In the genomic region with DNA sequence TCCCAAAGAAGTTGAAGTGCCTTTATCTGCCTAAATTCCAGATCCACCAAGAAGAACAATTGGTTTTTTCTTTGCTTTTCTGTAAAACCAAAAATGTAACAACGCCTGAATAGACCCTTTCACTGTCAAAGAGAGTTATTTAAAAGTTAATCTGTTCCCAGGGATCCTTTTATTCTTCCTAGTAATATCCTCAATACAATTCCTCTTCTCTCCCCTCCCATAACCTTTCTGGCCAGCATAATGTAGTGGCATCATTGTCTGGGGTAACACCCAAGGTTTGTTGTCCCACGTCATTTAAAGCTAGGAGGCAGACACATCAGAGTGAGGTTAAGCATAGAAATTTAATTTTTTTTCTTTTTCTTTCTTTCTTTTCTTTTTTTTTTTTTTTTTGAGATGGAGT, we compare ENCODE assay signal across 17 cellular contexts. TPM values are rescaled to one million over a fixed set of nuclear protein-coding genes. Genes with fewer than 3 reads are reported as not detected.
DNase-seq lines count a peak whose midpoint lies in the region; ATAC-seq and TF ChIP-seq lines count a peak whose summit lies in the region.
"Had no signal": no experiment of that assay in that cellular context is flagged by ENCODE, and none has a peak within 500 bp of the region (broad histone marks: within the 10 kb centered on the region; RNA-seq: fewer than 3 reads in every experiment).

No MANE protein-coding gene starts in this region.

- BruUV-seq in Calu3 (replicated peaks; lab: Mats Ljungman, UMichigan) (no TSS peak), OCI-LY7 (replicated peaks; lab: Mats Ljungman, UMichigan) (no TSS peak)

- H3K36me3 Mint-ChIP-seq in Calu3 (ENCODE audit: insufficient read depth, unreplicated experiment), result peaks cover 11% of the 10 kb centered on the region
- H3K36me3 Mint-ChIP-seq in T-helper 17 cell (ENCODE audit: low read depth), result no peaks in the 10 kb centered on the region
- H3K36me3 Mint-ChIP-seq: CD4-positive, CD25-positive, alpha-beta regulatory T cell had no signal

- H3K4me3 ChIP-seq in OCI-LY7 (ENCODE audit: low read depth, low read length, poor library complexity, severe bottlenecking), result no peak overlapping the region
- no peak overlapping the region for H3K4me3 ChIP-seq in uterus
- H3K4me3 ChIP-seq: BLaER1 treated with 17β-estradiol and CSF1 and Interleukin-3, amounts not matched to agents 10 nM and 100 nM; GM12878 had no signal

- no peak for TF ChIP-seq CTCF in Calu3 (IDR thresholded peaks at IDR 0.05; ENCODE audit: unreplicated experiment)
- no peak for TF ChIP-seq CTCF in OCI-LY7 (conservative IDR thresholded peaks at IDR 0.05; ENCODE audit: low read length)
- no peak for TF ChIP-seq CTCF in uterus (IDR thresholded peaks at IDR 0.05)

- H3K4me2 ChIP-seq in OCI-LY7 (ENCODE audit: low read length), result no peak overlapping the region

- H3K4me1 ChIP-seq in OCI-LY7 (ENCODE audit: insufficient read depth, low read length, poor library complexity, severe bottlenecking) (peaks cover 24% of the 10 kb centered on the region), uterus (no peaks in the 10 kb centered on the region)

- TF ChIP-seq POLR2A in uterus (IDR thresholded peaks at IDR 0.05), result no peak

- H3K4me3 Mint-ChIP-seq in Calu3 (ENCODE audit: low read depth, unreplicated experiment) (no peak overlapping the region), T-helper 17 cell (no peak overlapping the region)
- H3K4me3 Mint-ChIP-seq: CD4-positive, CD25-positive, alpha-beta regulatory T cell; H9; HFFc6 had no signal

- H3K27ac Mint-ChIP-seq in Calu3 (ENCODE audit: unreplicated experiment) (peak overlapping the region; percentile 95), T-helper 17 cell (peak overlapping the region; percentile 14)
- H3K27ac Mint-ChIP-seq: CD4-positive, CD25-positive, alpha-beta regulatory T cell; H9; HFFc6 had no signal

- no peak overlapping the region for H3K27ac ChIP-seq in OCI-LY7 (ENCODE audit: low read depth, low read length, poor library complexity, severe bottlenecking)
- H3K27ac ChIP-seq in uterus, result peak overlapping the region; percentile 29 to 57
- H3K27ac ChIP-seq: BLaER1 treated with 17β-estradiol and CSF1 and Interleukin-3, amounts not matched to agents 10 nM and 100 nM had no signal

- H3K36me3 ChIP-seq in OCI-LY7 (ENCODE audit: insufficient read depth, low read length), result no peaks in the 10 kb centered on the region
- no peaks in the 10 kb centered on the region for H3K36me3 ChIP-seq in uterus
- H3K36me3 ChIP-seq: BLaER1 treated with 17β-estradiol and CSF1 and Interleukin-3, amounts not matched to agents 10 nM and 100 nM had no signal

- no peaks in the 10 kb centered on the region for H3K9me2 ChIP-seq in OCI-LY7 (ENCODE audit: insufficient read depth, low read length)

- H3K4me1 Mint-ChIP-seq in Calu3 (ENCODE audit: low read depth, unreplicated experiment) (peaks cover 59% of the 10 kb centered on the region), T-helper 17 cell (no peaks in the 10 kb centered on the region)
- H3K4me1 Mint-ChIP-seq: CD4-positive, CD25-positive, alpha-beta regulatory T cell had no signal

- POLR2A ChIA-PET in OCI-LY7 (lab: Charles Lee), result interaction anchor here (0.6 to 0.7 kb wide), 3 partner anchors 12 to 313 kb away, joined by 3 read pairs; no protein-coding TSS in a partner anchor

- H3K27me3 Mint-ChIP-seq in Calu3 (ENCODE audit: unreplicated experiment) (no peaks in the 10 kb centered on the region), T-helper 17 cell (peaks cover 21% of the 10 kb centered on the region)

- no peaks in the 10 kb centered on the region for H3K79me2 ChIP-seq in OCI-LY7 (ENCODE audit: insufficient read depth, low read depth, low read length)

- peaks cover 6% of the 10 kb centered on the region for H3K9me3 Mint-ChIP-seq in Calu3 (ENCODE audit: low read depth, unreplicated experiment)

- DNase-seq in Calu3 (no peak), OCI-LY7 (ENCODE audit: low spot score) (no peak), T-helper 17 cell (no peak), uterus (no peak), NCI-H1105 (lab: John Stamatoyannopoulos, UW) (no peak)
- DNase-seq in activated CD4-positive, alpha-beta T cell treated with anti-CD3 and anti-CD28 coated beads, Interleukin-2, amount 50 U/mL, for 48 hours, result no peak
- DNase-seq: ACHN; CD4-positive, CD25-positive, alpha-beta regulatory T cell; DMS79; GOT3; H9; HFFc6 had no signal

- CTCF ChIA-PET in Calu3 (lab: Charles Lee), result interaction anchor here (1.1 to 2.6 kb wide), 2 partner anchors 123 to 263 kb away, joined by 4 to 8 read pairs; no protein-coding TSS in a partner anchor
- CTCF ChIA-PET in OCI-LY7 (lab: Charles Lee; ENCODE audit: unreplicated experiment), result no interaction called here

- H2AFZ ChIP-seq in OCI-LY7 (ENCODE audit: low read length), result 0 out of 2 replicates have a peak overlapping the region, but pooled peaks have one; percentile 29

- H4K20me1 ChIP-seq in OCI-LY7 (ENCODE audit: insufficient read depth, low read length), result no peaks in the 10 kb centered on the region
- H4K20me1 ChIP-seq: BLaER1 treated with 17β-estradiol and CSF1 and Interleukin-3, amounts not matched to agents 10 nM and 100 nM had no signal

- H3K9me3 ChIP-seq in OCI-LY7 (ENCODE audit: low read length) (no peaks in the 10 kb centered on the region), T-helper 17 cell (ENCODE audit: control insufficient read depth, low read length, poor library complexity, severe bottlenecking) (no peaks in the 10 kb centered on the region), uterus (no peaks in the 10 kb centered on the region)

- H3K27me3 ChIP-seq in uterus, result no peaks in the 10 kb centered on the region
- H3K27me3 ChIP-seq: BLaER1 treated with 17β-estradiol and CSF1 and Interleukin-3, amounts not matched to agents 10 nM and 100 nM had no signal

- ATAC-seq in T-helper 17 cell, result no peak
- ATAC-seq in GM21786 (IDR thresholded peaks at IDR 0.05; ENCODE audit: unreplicated experiment), result no peak
- ATAC-seq: GM12878 had no signal

- intact Hi-C loops in Calu3 (cut with micrococcal nuclease; ENCODE audit: unreplicated experiment) (loop anchor here (5.0 kb wide), 3 partner anchors 61 to 166 kb away; partner anchors contain the start of gene OOSP4A), OCI-LY7 (cut with micrococcal nuclease; ENCODE audit: unreplicated experiment) (no loop called here), uterus (cut with DNase I; ENCODE audit: low total_unique reads) (no loop called here)

RNA-seq across cellular contexts. Expression of gene MS4A2, which starts 39.9 kb away (rescaled TPM):
- total RNA-seq in Calu3 (2022) (not detected in 2 replicates), OCI-LY7 (2022) (not detected in 2 replicates), T-helper 17 cell (under 1 TPM in 1 of 2 donors, not detected in 1; 0.60 TPM), uterus (1 to 10 TPM in 2 of 4 donors, under 1 TPM in 2; 0.62 to 3.2 (median 0.88) TPM)
- total RNA-seq in OCI-LY7 (2014; rRNA removed; shearing (Covaris generic)), result not detected in 2 replicates
- total RNA-seq: A172, G401, GM12878, H9, HFFc6 had no signal

RNA-seq across cellular contexts. Expression of gene MS4A6A, which starts 54.5 kb away (rescaled TPM):
- total RNA-seq in Calu3 (2022), result not detected in 2 replicates
- total RNA-seq in OCI-LY7 (2014; rRNA removed; shearing (Covaris generic)), result not detected in 2 replicates
- total RNA-seq in OCI-LY7 (2022), result not detected in 2 replicates
- 1 to 10 TPM; 3.2 to 8.2 TPM for total RNA-seq in T-helper 17 cell
- 10 to 100 TPM; 35.2 to 51.7 (median 40.3) TPM for total RNA-seq in uterus
- total RNA-seq: A172, G401, H9, HFFc6 had no signal
